8 cellular contexts compared by ENCODE assay signal in the genomic region with DNA sequence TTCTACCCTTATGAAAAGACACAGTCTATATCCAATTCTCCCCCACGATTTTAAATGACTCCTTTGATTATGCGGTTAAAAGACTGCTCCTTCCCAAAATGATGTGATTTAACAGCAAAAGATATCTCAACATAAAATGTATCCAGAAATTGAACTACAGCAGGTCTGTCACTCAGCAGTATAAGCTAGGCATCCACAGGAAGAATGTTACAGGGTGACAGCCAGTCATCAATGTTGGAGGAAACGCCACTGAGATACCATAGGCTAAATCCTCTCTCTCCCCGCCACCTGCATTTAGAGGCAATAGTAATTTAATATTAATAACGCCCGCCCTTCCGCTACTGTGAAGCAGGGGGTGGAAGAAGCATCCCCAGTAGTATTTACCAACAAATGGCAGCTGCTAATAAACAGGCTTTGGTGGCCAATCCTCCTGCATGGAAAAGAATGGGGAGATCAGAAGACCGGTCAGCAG. TPM values are rescaled to one million over a fixed set of nuclear protein-coding genes. Genes with fewer than 3 reads are reported as not detected.
DNase-seq lines count a peak whose midpoint lies in the region; TF ChIP-seq lines count a peak whose summit lies in the region.

No MANE protein-coding gene starts in this region.

- peak overlapping the region; percentile 70 for H3K27ac ChIP-seq in substantia nigra (ENCODE audit: low read depth, low read length, poor library complexity, severe bottlenecking)

- no peak for TF ChIP-seq CTCF in fibroblast of the aortic adventitia (IDR thresholded peaks at IDR 0.05; ENCODE audit: insufficient read depth, low read length)

- peak; percentile 28 for DNase-seq in DMS 273 (lab: John Stamatoyannopoulos, UW; ENCODE audit: unreplicated experiment)
- no peak for DNase-seq in DMS 273 treated with DMSO at 0.1 percent for 48 hours (lab: John Stamatoyannopoulos, UW)
- peak; percentile 77 for DNase-seq in NAMALWA (ENCODE audit: low spot score)
- no peak for DNase-seq in fibroblast of the aortic adventitia (ENCODE audit: low read depth)
- DNase-seq in substantia nigra (lab: John Stamatoyannopoulos, UW) = no peak
- DNase-seq in SKM-1 (lab: John Stamatoyannopoulos, UW; ENCODE audit: unreplicated experiment) = no peak
- no peak for DNase-seq in germinal center (ENCODE audit: low spot score)
- DNase-seq in NCI-H748 treated with DMSO at 0.1 percent for 48 hours (lab: John Stamatoyannopoulos, UW) = no peak

- H3K4me3 ChIP-seq in fibroblast of the aortic adventitia (ENCODE audit: low read depth, low read length) = peak overlapping the region; percentile 82

RNA-seq across cellular contexts. Expression of gene RECQL, which starts 0.6 kb away (rescaled TPM):
- total RNA-seq in fibroblast of the aortic adventitia (ENCODE audit: low replicate concordance) = 54.1 and 114 TPM in 2 replicates

RNA-seq across cellular contexts. Expression of gene GOLT1B, which starts 0.8 kb away (rescaled TPM):
- 55.2 and 82.2 TPM in 2 replicates for total RNA-seq in fibroblast of the aortic adventitia (ENCODE audit: low replicate concordance)

RNA-seq across cellular contexts. Expression of gene SPX, which starts 25.3 kb away (rescaled TPM):
- 0.54 and 0.82 TPM in 2 replicates for total RNA-seq in fibroblast of the aortic adventitia (ENCODE audit: low replicate concordance)

Comparison
In these comparisons a context has a peak if more than half of its experiments do, and no peak if none do; other contexts are left out.
1. DNase-seq: peak in DMS 273 (single experiment) and NAMALWA (single experiment); none in DMS 273 treated with DMSO at 0.1 percent for 48 hours (single experiment), fibroblast of the aortic adventitia (single experiment), substantia nigra (0 of 49), SKM-1 (single experiment), germinal center (single experiment) and NCI-H748 treated with DMSO at 0.1 percent for 48 hours (single experiment).